ENCODE assay signal across 25 cellular contexts in the genomic region with DNA sequence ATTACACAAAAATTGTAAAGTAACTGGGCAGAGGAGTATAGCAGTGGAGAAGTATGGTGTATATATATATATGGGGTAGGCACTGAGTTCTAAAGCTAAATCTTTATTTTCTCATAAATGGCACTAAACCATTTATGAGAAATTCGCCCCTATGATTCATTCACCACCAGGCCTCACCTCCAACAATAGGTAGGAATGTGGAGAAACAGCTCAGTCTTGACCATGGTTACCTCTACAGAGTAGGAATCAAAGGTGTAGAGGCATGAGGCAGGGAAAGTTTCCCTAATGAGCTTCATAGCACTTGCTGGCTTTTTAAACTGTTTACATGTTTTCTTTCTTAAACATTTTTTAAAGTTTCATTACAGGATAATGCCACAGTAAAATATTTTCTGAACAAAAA. TPM values are rescaled to one million over a fixed set of nuclear protein-coding genes. Genes with fewer than 3 reads are reported as not detected.
DNase-seq lines count a peak whose midpoint lies in the region; ATAC-seq and TF ChIP-seq lines count a peak whose summit lies in the region.
"Had no signal": no experiment of that assay in that cellular context is flagged by ENCODE, and none has a peak within 500 bp of the region (broad histone marks: within the 10 kb centered on the region; RNA-seq: fewer than 3 reads in every experiment).

No MANE protein-coding gene starts in this region.

- POLR2A ChIA-PET in CD8-positive, alpha-beta T cell (lab: Charles Lee) = interaction anchor here (0.5 to 1.8 kb wide), 2 partner anchors 23 to 46 kb away, joined by 4 read pairs; no protein-coding TSS in a partner anchor
- POLR2A ChIA-PET in HCT116 (lab: Charles Lee) = no interaction called here

- H3K4me3 ChIP-seq in CD8-positive, alpha-beta T cell (ENCODE audit: low read depth, low read length) = no peak overlapping the region
- H3K4me3 ChIP-seq in HCT116 (replicated peaks in 1 of 2; ENCODE audit: low read depth in 1 of 2, low read length in 2 of 2) = no peak overlapping the region
- H3K4me3 ChIP-seq: esophagus squamous epithelium, HAP-1, left lung, neural progenitor cell, skin epidermis, upper lobe of right lung had no signal

- H3K36me3 ChIP-seq in CD8-positive, alpha-beta T cell (ENCODE audit: insufficient read depth, low read length) = no peaks in the 10 kb centered on the region
- H3K36me3 ChIP-seq in HCT116 (ENCODE audit: control insufficient read depth in 1 of 2, insufficient read depth in 2 of 2, low read length in 2 of 2) = no peaks in the 10 kb centered on the region
- H3K36me3 ChIP-seq: HAP-1, left lung, neural progenitor cell, upper lobe of right lung had no signal

- peak overlapping the region; percentile 37 for H3K27ac Mint-ChIP-seq in CD8-positive, alpha-beta T cell
- peak overlapping the region; percentile 88 for H3K27ac Mint-ChIP-seq in activated naive CD8-positive, alpha-beta T cell
- H3K27ac Mint-ChIP-seq: neural progenitor cell had no signal

- BruUV-seq in HCT116 (replicated peaks; lab: Mats Ljungman, UMichigan) = no TSS peak

- ATAC-seq in CD8-positive, alpha-beta T cell = no peak
- ATAC-seq in HCT116 (peak; percentile 84), GM21737 (IDR thresholded peaks at IDR 0.05; ENCODE audit: unreplicated experiment) (no peak), GM18868 (IDR thresholded peaks at IDR 0.05; ENCODE audit: unreplicated experiment) (no peak)
- ATAC-seq: left lung, SK-N-SH treated with all-trans-retinoic acid at 6 μM for 48 hours, upper lobe of right lung had no signal

- H3K4me3 Mint-ChIP-seq in CD8-positive, alpha-beta T cell = no peak overlapping the region
- peak overlapping the region; percentile 44 for H3K4me3 Mint-ChIP-seq in activated naive CD8-positive, alpha-beta T cell
- H3K4me3 Mint-ChIP-seq: neural progenitor cell had no signal

- H3K27ac ChIP-seq in CD8-positive, alpha-beta T cell (ENCODE audit: low read depth, low read length) = no peak overlapping the region
- no peak overlapping the region for H3K27ac ChIP-seq in HCT116 (ENCODE audit: low read depth, low read length)
- H3K27ac ChIP-seq: left lung, neural progenitor cell, skin epidermis, upper lobe of right lung had no signal

- intact Hi-C loops in CD8-positive, alpha-beta T cell (cut with DNase I, micrococcal nuclease) = no loop called here
- intact Hi-C loops in HCT116 (cut with micrococcal nuclease) (no loop called here), posterior vena cava (cut with DNase I) (loop anchor here in 1 of 2 donors (2.0 kb wide), 1 partner anchor 32 kb away; no protein-coding TSS in a partner anchor)

- H3K27me3 ChIP-seq in CD8-positive, alpha-beta T cell (ENCODE audit: insufficient read depth, low read length) = no peaks in the 10 kb centered on the region
- no peaks in the 10 kb centered on the region for H3K27me3 ChIP-seq in HCT116 (ENCODE audit: insufficient read depth, low read length)
- H3K27me3 ChIP-seq: esophagus squamous epithelium, left lung, neural progenitor cell, upper lobe of right lung had no signal

- peaks cover 5% of the 10 kb centered on the region; the same call in 1 of the 2 replicates for H4K20me1 ChIP-seq in HCT116 (ENCODE audit: insufficient read depth)

- DNase-seq in CD8-positive, alpha-beta T cell = no peak
- peak; percentile 24 for DNase-seq in HCT116 (ENCODE audit: low read depth, low spot score)
- peak; percentile 60 for DNase-seq in kidney tubule cell (ENCODE audit: low spot score)
- no peak for DNase-seq in posterior vena cava (ENCODE audit: low spot score)
- no peak for DNase-seq in NCI-H1436 treated with DMSO at 0.1 percent for 48 hours (lab: John Stamatoyannopoulos, UW)
- DNase-seq: activated CD4-positive, CD25-positive, alpha-beta regulatory T cell; activated effector memory CD4-positive, alpha-beta T cell treated with anti-CD3 and anti-CD28 coated beads, Interleukin-2, amount 50 U/mL, for 16 hours; aorta; DMS79 treated with DMSO at 0.1 percent for 48 hours; esophagus squamous epithelium; Karpas-422; left lung; NCI-H1092 treated with DMSO at 0.1 percent for 48 hours; NCI-H2081; NK-92 treated with Interleukin-12 subunit alpha and Interleukin-12 subunit beta, amount 100 ng/mL, for 24 hours; RPMI8226; T-helper 9 cell; upper lobe of right lung had no signal

- no peak overlapping the region for H3K9ac ChIP-seq in HCT116 (ENCODE audit: low read length)
- H3K9ac ChIP-seq: neural progenitor cell had no signal

- TF ChIP-seq RAD21 in HCT116 (IDR thresholded peaks at IDR 0.05; ENCODE audit: low read depth) = no peak

- H3K4me1 Mint-ChIP-seq in CD8-positive, alpha-beta T cell (ENCODE audit: low read depth) = peaks cover 65% of the 10 kb centered on the region
- H3K4me1 Mint-ChIP-seq in activated naive CD8-positive, alpha-beta T cell (ENCODE audit: low read depth) = peaks cover 61% of the 10 kb centered on the region

- RAD21 ChIA-PET in HCT116 (lab: Charles Lee; ENCODE audit: low non-redundant PET in 1 of 2, low total read pairs in 2 of 2, uncharacterized antibody in 2 of 2, unreplicated experiment in 2 of 2) = no interaction called here

- TF ChIP-seq POLR2A in HCT116 (IDR thresholded peaks at IDR 0.05; ENCODE audit: borderline replicate concordance, extremely low read depth, insufficient read depth, insufficient read length) = no peak

- peaks cover 29% of the 10 kb centered on the region for H3K36me3 Mint-ChIP-seq in CD8-positive, alpha-beta T cell
- H3K36me3 Mint-ChIP-seq in activated naive CD8-positive, alpha-beta T cell = peaks cover 17% of the 10 kb centered on the region

- H2AFZ ChIP-seq in HCT116 (ENCODE audit: low read depth, low read length, poor library complexity, severe bottlenecking) = no peak overlapping the region
- H2AFZ ChIP-seq: neural progenitor cell had no signal

- peaks cover 98% of the 10 kb centered on the region for H3K79me2 ChIP-seq in HCT116 (ENCODE audit: insufficient read depth, low read length)

- H3K4me1 ChIP-seq in CD8-positive, alpha-beta T cell (ENCODE audit: insufficient read depth, low read length) = peaks cover 58% of the 10 kb centered on the region
- peaks cover 12 to 22% of the 10 kb centered on the region in 2 experiments for H3K4me1 ChIP-seq in HCT116 (ENCODE audit: control insufficient read depth in 1 of 2, insufficient read depth in 2 of 2, low read length in 2 of 2)
- H3K4me1 ChIP-seq: HAP-1, neural progenitor cell had no signal

- no peaks in the 10 kb centered on the region for H3K27me3 Mint-ChIP-seq in CD8-positive, alpha-beta T cell (ENCODE audit: low read depth)
- H3K27me3 Mint-ChIP-seq in activated naive CD8-positive, alpha-beta T cell = no peaks in the 10 kb centered on the region

- H3K9me2 ChIP-seq in HCT116 (ENCODE audit: insufficient read depth) = no peaks in the 10 kb centered on the region

- CTCF ChIA-PET in CD8-positive, alpha-beta T cell (lab: Charles Lee) = interaction anchor here (0.6 to 0.7 kb wide), 3 partner anchors 69 to 1716 kb away, joined by 3 read pairs; no protein-coding TSS in a partner anchor
- CTCF ChIA-PET in HCT116 (lab: Charles Lee) = no interaction called here

- TF ChIP-seq CTCF in CD8-positive, alpha-beta T cell (IDR thresholded peaks at IDR 0.05) = no peak
- no peak for TF ChIP-seq CTCF in HCT116 (IDR thresholded peaks at IDR 0.05 in 2 of 3, conservative IDR thresholded peaks at IDR 0.05 in 1 of 3; ENCODE audit: borderline replicate concordance in 1 of 3, insufficient read depth in 1 of 3, low read depth in 2 of 3, low read length in 2 of 3)

- no peaks in the 10 kb centered on the region for H3K9me3 ChIP-seq in CD8-positive, alpha-beta T cell (ENCODE audit: low read length)
- H3K9me3 ChIP-seq in HCT116 (ENCODE audit: control insufficient read depth in 1 of 2, insufficient read depth in 1 of 2, low read depth in 1 of 2, low read length in 2 of 2) = no peaks in the 10 kb centered on the region
- H3K9me3 ChIP-seq: esophagus squamous epithelium, HAP-1, left lung, upper lobe of right lung had no signal

- peak overlapping the region; percentile 40 for H3K4me2 ChIP-seq in HCT116 (ENCODE audit: low read length)
- H3K4me2 ChIP-seq: neural progenitor cell had no signal

- H3K9me3 Mint-ChIP-seq in CD8-positive, alpha-beta T cell = peaks cover 6% of the 10 kb centered on the region
- peaks cover 9% of the 10 kb centered on the region for H3K9me3 Mint-ChIP-seq in activated naive CD8-positive, alpha-beta T cell (ENCODE audit: low read depth)

TF ChIP-seq in HCT116, 20 proteins besides CTCF, POLR2A, EP300 and RAD21 (continues in another document):
- TF ChIP-seq EZH2 (IDR thresholded peaks at IDR 0.05) (no peak), CBX3 (IDR thresholded peaks at IDR 0.05; ENCODE audit: low read depth) (no peak; the same call in 1 of the 2 replicates), CEBPB (IDR thresholded peaks at IDR 0.05; ENCODE audit: low read depth) (peak; percentile 33; the same call in 1 of the 2 replicates), JUND (IDR thresholded peaks at IDR 0.05) (peak; percentile 60), YY1 (IDR thresholded peaks at IDR 0.05; ENCODE audit: extremely low read depth, insufficient replicate concordance, low read depth, low read length) (no peak), MAX (IDR thresholded peaks at IDR 0.05) (peak; percentile 44; the same call in 1 of the 2 replicates), ZNF274 (IDR thresholded peaks at IDR 0.05; ENCODE audit: low read depth, low read length) (no peak)
- TF ChIP-seq, protein P1, sequence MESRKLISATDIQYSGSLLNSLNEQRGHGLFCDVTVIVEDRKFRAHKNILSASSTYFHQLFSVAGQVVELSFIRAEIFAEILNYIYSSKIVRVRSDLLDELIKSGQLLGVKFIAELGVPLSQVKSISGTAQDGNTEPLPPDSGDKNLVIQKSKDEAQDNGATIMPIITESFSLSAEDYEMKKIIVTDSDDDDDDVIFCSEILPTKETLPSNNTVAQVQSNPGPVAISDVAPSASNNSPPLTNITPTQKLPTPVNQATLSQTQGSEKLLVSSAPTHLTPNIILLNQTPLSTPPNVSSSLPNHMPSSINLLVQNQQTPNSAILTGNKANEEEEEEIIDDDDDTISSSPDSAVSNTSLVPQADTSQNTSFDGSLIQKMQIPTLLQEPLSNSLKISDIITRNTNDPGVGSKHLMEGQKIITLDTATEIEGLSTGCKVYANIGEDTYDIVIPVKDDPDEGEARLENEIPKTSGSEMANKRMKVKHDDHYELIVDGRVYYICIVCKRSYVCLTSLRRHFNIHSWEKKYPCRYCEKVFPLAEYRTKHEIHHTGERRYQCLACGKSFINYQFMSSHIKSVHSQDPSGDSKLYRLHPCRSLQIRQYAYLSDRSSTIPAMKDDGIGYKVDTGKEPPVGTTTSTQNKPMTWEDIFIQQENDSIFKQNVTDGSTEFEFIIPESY (IDR thresholded peaks at IDR 0.05; ENCODE audit: extremely low read depth, insufficient replicate concordance, low read length) = no peak

RNA-seq across cellular contexts. Expression of gene SUMO4, which starts 36.9 kb away (rescaled TPM):
- total RNA-seq in CD8-positive, alpha-beta T cell = 1 to 10 TPM; 5.4 to 6.7 TPM
- 1.6 TPM for total RNA-seq in HCT116 (2021; ENCODE audit: unreplicated experiment)
- polyA plus RNA-seq in HCT116 (2012) = 0.10 and 0.12 TPM in 2 replicates
- total RNA-seq in posterior vena cava = 1 to 10 TPM in 1 of 2 donors, under 1 TPM in 1; 0.88 to 1.8 TPM

RNA-seq across cellular contexts. Expression of gene TAB2, which starts 45.6 kb away (rescaled TPM):
- total RNA-seq in CD8-positive, alpha-beta T cell = 100 to 1,000 TPM; 129 to 132 TPM
- total RNA-seq in HCT116 (2021; ENCODE audit: unreplicated experiment) (56.7 TPM), posterior vena cava (10 to 100 TPM; 52.3 to 73.2 TPM)
- polyA plus RNA-seq in HCT116 (2012) = 27.9 and 35.0 TPM in 2 replicates

Comparison
In these comparisons a context has a peak if more than half of its experiments do, and no peak if none do; other contexts are left out.
1. DNase-seq: peak in HCT116 (single experiment) and kidney tubule cell (single experiment); none in CD8-positive, alpha-beta T cell (0 of 7), posterior vena cava (single experiment) and NCI-H1436 treated with DMSO at 0.1 percent for 48 hours (single experiment).